8 cellular contexts compared by ENCODE assay signal in genomic region chr1:6234502-6235295, GRCh38. TPM values are rescaled to one million over a fixed set of nuclear protein-coding genes. Genes with fewer than 3 reads are reported as not detected.
A peak's percentile ranks its signal among the peaks of the same experiment; 100 is the strongest.
DNase-seq lines count a peak whose midpoint lies in the region; ATAC-seq, FAIRE-seq and TF ChIP-seq lines count a peak whose summit lies in the region.

No MANE protein-coding gene starts in this region.

- peaks cover 0 to 38% (median 14%) of the 10 kb centered on the region in 11 experiments; a peak in 14 of 22 replicates for H4K20me1 ChIP-seq in BLaER1 treated with 17β-estradiol and CSF1 and Interleukin-3, amounts not matched to agents 10 nM and 100 nM

- H3K27me3 Mint-ChIP-seq in IgD-negative memory B cell (peaks cover 11% of the 10 kb centered on the region), brain (peaks cover 7% of the 10 kb centered on the region)

- H3K27me3 ChIP-seq in BLaER1 treated with 17β-estradiol and CSF1 and Interleukin-3, amounts not matched to agents 10 nM and 100 nM = peaks cover 0 to 8% (median 4%) of the 10 kb centered on the region in 11 experiments; a peak in 12 of 22 replicates

- peak overlapping the region; percentile 81 to 94 (median 89) for H3K9ac ChIP-seq in BLaER1 treated with 17β-estradiol and CSF1 and Interleukin-3, amounts not matched to agents 10 nM and 100 nM

- peak overlapping the region; percentile 71 to 97 (median 85) for H3K4me3 ChIP-seq in BLaER1 treated with 17β-estradiol and CSF1 and Interleukin-3, amounts not matched to agents 10 nM and 100 nM
- peak overlapping the region; percentile 76 for H3K4me3 ChIP-seq in mesodermal cell (ENCODE audit: extremely low read depth, insufficient read depth, low read length, poor library complexity, severe bottlenecking)

- peak overlapping the region; percentile 86 to 92 (median 90) for H3K4me3 Mint-ChIP-seq in IgD-negative memory B cell
- peak overlapping the region; percentile 85 to 95 (median 91) for H3K4me3 Mint-ChIP-seq in brain

- H3K36me3 ChIP-seq in BLaER1 treated with 17β-estradiol and CSF1 and Interleukin-3, amounts not matched to agents 10 nM and 100 nM = peaks cover 42 to 50% (median 48%) of the 10 kb centered on the region in 11 experiments
- peaks cover 45% of the 10 kb centered on the region for H3K36me3 ChIP-seq in mesodermal cell (ENCODE audit: control insufficient read depth, insufficient read depth, low read length)

- H3K4me1 ChIP-seq in BLaER1 treated with 17β-estradiol and CSF1 and Interleukin-3, amounts not matched to agents 10 nM and 100 nM = peaks cover 21 to 47% (median 38%) of the 10 kb centered on the region in 10 experiments
- H3K4me1 ChIP-seq in mesodermal cell (ENCODE audit: control insufficient read depth, insufficient read depth, low read length, poor library complexity, severe bottlenecking) = peaks cover 21% of the 10 kb centered on the region

- H3K27ac ChIP-seq in BLaER1 treated with 17β-estradiol and CSF1 and Interleukin-3, amounts not matched to agents 10 nM and 100 nM = peak overlapping the region in 10 of 11 experiments; percentile 62 to 90 (median 84); a peak in 20 of 22 replicates
- H3K27ac ChIP-seq in mesodermal cell (ENCODE audit: low read depth, low read length, severe bottlenecking) = peak overlapping the region; percentile 41

- FAIRE-seq in frontal cortex (lab: Jason Lieb, UNC) = no peak

- peaks cover 0 to 8% (median 0%) of the 10 kb centered on the region in 11 experiments; a peak in 2 of 22 replicates for H3K9me3 ChIP-seq in BLaER1 treated with 17β-estradiol and CSF1 and Interleukin-3, amounts not matched to agents 10 nM and 100 nM (replicated peaks in 1 of 11)
- H3K9me3 ChIP-seq in mesodermal cell (ENCODE audit: control insufficient read depth, low read length) = no peaks in the 10 kb centered on the region

- DNase-seq in COLO829 (ENCODE audit: low spot score) = no peak
- DNase-seq in frontal cortex (ENCODE audit: low spot score in 2 of 2) = no peak
- DNase-seq in NCI-H82 treated with DMSO at 0.1 percent for 48 hours (lab: John Stamatoyannopoulos, UW; ENCODE audit: unreplicated experiment) = no peak

- no peak for ATAC-seq in HG02798 (IDR thresholded peaks at IDR 0.05; ENCODE audit: poor library complexity, unreplicated experiment)

- TF ChIP-seq CTCF in brain (conservative IDR thresholded peaks at IDR 0.05) = no peak

- H3K27ac Mint-ChIP-seq in IgD-negative memory B cell (peak overlapping the region in 2 of 3 donors; percentile 19 to 45), brain (peak overlapping the region; percentile 64 to 92 (median 87))

- peak overlapping the region; percentile 83 to 98 (median 93) for H3K4me2 ChIP-seq in BLaER1 treated with 17β-estradiol and CSF1 and Interleukin-3, amounts not matched to agents 10 nM and 100 nM

- WGBS in mesodermal cell (ENCODE audit: insufficient coverage in 2 of 2), 2 experiments = 41 to 58% methylated on average over 17 to 19 of the region's 20 CpGs

- H3K9me3 Mint-ChIP-seq in IgD-negative memory B cell = no peaks in the 10 kb centered on the region
- peaks cover 0 to 7% (median 0%) of the 10 kb centered on the region in 5 experiments for H3K9me3 Mint-ChIP-seq in brain

- H3K4me1 Mint-ChIP-seq in IgD-negative memory B cell (peaks cover 4 to 7% (median 5%) of the 10 kb centered on the region in 3 donors), brain (peaks cover 33% of the 10 kb centered on the region)

- H3K36me3 Mint-ChIP-seq in IgD-negative memory B cell (no peaks in the 10 kb centered on the region), brain (peaks cover 31% of the 10 kb centered on the region)

RNA-seq across cellular contexts. Expression of gene ICMT, which starts 1.1 kb away (rescaled TPM):
- polyA plus RNA-seq in IgD-negative memory B cell = 14.2 TPM
- 68.0 TPM for polyA plus RNA-seq in brain (ENCODE audit: insufficient read depth, low read depth, low replicate concordance)
- polyA plus RNA-seq in mesodermal cell (2013, experiment 1 of 2) = 58.3 TPM
- 55.5 TPM for polyA plus RNA-seq in mesodermal cell (2013, experiment 2 of 2)
- total RNA-seq in frontal cortex = 21.6 TPM

RNA-seq across cellular contexts. Expression of gene HES3, which starts 9.3 kb away (rescaled TPM):
- not detected for polyA plus RNA-seq in IgD-negative memory B cell
- polyA plus RNA-seq in brain (ENCODE audit: insufficient read depth, low read depth, low replicate concordance) = not detected
- polyA plus RNA-seq in mesodermal cell (2013, experiment 1 of 2) = not detected
- polyA plus RNA-seq in mesodermal cell (2013, experiment 2 of 2) = not detected
- not detected for total RNA-seq in frontal cortex

RNA-seq across cellular contexts. Expression of gene GPR153, which starts 26.2 kb away (rescaled TPM):
- polyA plus RNA-seq in IgD-negative memory B cell (0.06 TPM), brain (ENCODE audit: insufficient read depth, low read depth, low replicate concordance) (4.4 TPM)
- 7.4 TPM for polyA plus RNA-seq in mesodermal cell (2013, experiment 1 of 2)
- 5.2 TPM for polyA plus RNA-seq in mesodermal cell (2013, experiment 2 of 2)
- 22.0 TPM for total RNA-seq in frontal cortex

RNA-seq across cellular contexts. Expression of gene RNF207, which starts 28.8 kb away (rescaled TPM):
- polyA plus RNA-seq in IgD-negative memory B cell (0.23 TPM), brain (ENCODE audit: insufficient read depth, low read depth, low replicate concordance) (0.41 TPM)
- polyA plus RNA-seq in mesodermal cell (2013, experiment 1 of 2) = 2.5 TPM
- polyA plus RNA-seq in mesodermal cell (2013, experiment 2 of 2) = 3.8 TPM
- 4.5 TPM for total RNA-seq in frontal cortex

RNA-seq across cellular contexts. Expression of gene RPL22, which starts 35.3 kb away (rescaled TPM):
- polyA plus RNA-seq in IgD-negative memory B cell = 302 TPM
- 808 TPM for polyA plus RNA-seq in brain (ENCODE audit: insufficient read depth, low read depth, low replicate concordance)
- polyA plus RNA-seq in mesodermal cell (2013, experiment 1 of 2) = 366 TPM
- 378 TPM for polyA plus RNA-seq in mesodermal cell (2013, experiment 2 of 2)
- total RNA-seq in frontal cortex = 393 TPM
